In genomic region chr3:9932843-9933560, GRCh38 we compare ENCODE assay signal across 8 cellular contexts. TPM values are rescaled to one million over a fixed set of nuclear protein-coding genes. Genes with fewer than 3 reads are reported as not detected.
A peak's percentile ranks its signal among the peaks of the same experiment; 100 is the strongest.
DNase-seq lines count a peak whose midpoint lies in the region; ATAC-seq and FAIRE-seq lines count a peak whose summit lies in the region.

No MANE protein-coding gene starts in this region.

- H3K9ac ChIP-seq in endocrine pancreas (ENCODE audit: control insufficient read depth, insufficient read depth, low read length), result peak overlapping the region; percentile 2

- no peaks in the 10 kb centered on the region for H3K9me3 Mint-ChIP-seq in CD4-positive, CD25-positive, alpha-beta regulatory T cell

- H3K36me3 Mint-ChIP-seq in CD4-positive, CD25-positive, alpha-beta regulatory T cell, result peaks cover 9% of the 10 kb centered on the region

- peak; percentile 80 to 90 (median 83) for DNase-seq in CD4-positive, CD25-positive, alpha-beta regulatory T cell
- DNase-seq in GM19239 (ENCODE audit: insufficient read length, low spot score), result peak; percentile 83
- peak; percentile 41 for DNase-seq in NCI-H82 treated with DMSO at 0.1 percent for 48 hours (lab: John Stamatoyannopoulos, UW; ENCODE audit: unreplicated experiment)
- peak; percentile 94 for DNase-seq in activated CD8-positive, alpha-beta memory T cell treated with anti-CD3 and anti-CD28 coated beads for 24 hours
- peak; percentile 68 to 80 for DNase-seq in stimulated activated CD8-positive, alpha-beta memory T cell treated with anti-CD3 and anti-CD28 coated beads, Interleukin-2, amount 100 ng/mL, for 1 hour (ENCODE audit: low read depth in 2 of 2)

- peak overlapping the region; percentile 92 to 100 (median 98) for H3K4me3 Mint-ChIP-seq in CD4-positive, CD25-positive, alpha-beta regulatory T cell

- peaks cover 12 to 49% (median 31%) of the 10 kb centered on the region in 4 donors for H3K4me1 Mint-ChIP-seq in CD4-positive, CD25-positive, alpha-beta regulatory T cell

- H3K36me3 ChIP-seq in CD4-positive, CD25-positive, alpha-beta regulatory T cell (ENCODE audit: control insufficient read depth, insufficient read depth, low read length), result peaks cover 12% of the 10 kb centered on the region
- H3K36me3 ChIP-seq in endocrine pancreas (ENCODE audit: control insufficient read depth, insufficient read depth, low read length), result no peaks in the 10 kb centered on the region

- H3K4me1 ChIP-seq in CD4-positive, CD25-positive, alpha-beta regulatory T cell (ENCODE audit: control insufficient read depth, insufficient read depth, low read length, poor library complexity, severe bottlenecking), result peaks cover 36% of the 10 kb centered on the region
- H3K4me1 ChIP-seq in endocrine pancreas (ENCODE audit: control insufficient read depth, insufficient read depth, low read length) (peaks cover 17% of the 10 kb centered on the region), mononuclear cell (ENCODE audit: insufficient read depth, low read length) (peaks cover 33% of the 10 kb centered on the region)

- peak; percentile 74 for ATAC-seq in CD4-positive, CD25-positive, alpha-beta regulatory T cell (ENCODE audit: low read depth in 2 of 2)
- ATAC-seq in HG03432 (IDR thresholded peaks at IDR 0.05; ENCODE audit: unreplicated experiment), result peak; percentile 68

- no peak overlapping the region for H3K4me3 ChIP-seq in CD4-positive, CD25-positive, alpha-beta regulatory T cell (ENCODE audit: low read depth, low read length)
- no peak overlapping the region for H3K4me3 ChIP-seq in endocrine pancreas (ENCODE audit: control insufficient read depth, insufficient read depth, low read length)
- H3K4me3 ChIP-seq in mononuclear cell (ENCODE audit: low read length), result peak overlapping the region; percentile 79

- peak overlapping the region; percentile 98 for H3K27ac ChIP-seq in CD4-positive, CD25-positive, alpha-beta regulatory T cell (ENCODE audit: insufficient read depth, low read length, poor library complexity, severe bottlenecking)

- peak overlapping the region; percentile 98 to 100 (median 100) for H3K27ac Mint-ChIP-seq in CD4-positive, CD25-positive, alpha-beta regulatory T cell

- H3K9me3 ChIP-seq in CD4-positive, CD25-positive, alpha-beta regulatory T cell (ENCODE audit: control insufficient read depth in 2 of 2, low read length in 2 of 2), result no peaks in the 10 kb centered on the region
- no peaks in the 10 kb centered on the region for H3K9me3 ChIP-seq in endocrine pancreas (ENCODE audit: control insufficient read depth, low read length)
- H3K9me3 ChIP-seq in mononuclear cell (ENCODE audit: low read depth, low read length), result no peaks in the 10 kb centered on the region

- no peaks in the 10 kb centered on the region for H3K27me3 Mint-ChIP-seq in CD4-positive, CD25-positive, alpha-beta regulatory T cell

- no peaks in the 10 kb centered on the region for H3K27me3 ChIP-seq in CD4-positive, CD25-positive, alpha-beta regulatory T cell (ENCODE audit: control insufficient read depth, insufficient read depth, low read length)
- H3K27me3 ChIP-seq in endocrine pancreas (ENCODE audit: control insufficient read depth, insufficient read depth, low read length), result no peaks in the 10 kb centered on the region
- H3K27me3 ChIP-seq in mononuclear cell (ENCODE audit: insufficient read depth, low read length), result no peaks in the 10 kb centered on the region

- peak; percentile 23 for FAIRE-seq in GM19239 (lab: Jason Lieb, UNC)

RNA-seq across cellular contexts. Expression of gene CRELD1, which starts 0.6 kb away (rescaled TPM):
- total RNA-seq in CD4-positive, CD25-positive, alpha-beta regulatory T cell, result 24.6 TPM
- 10 to 100 TPM; 20.5 to 26.5 (median 23.9) TPM for polyA plus RNA-seq in CD4-positive, CD25-positive, alpha-beta regulatory T cell
- total RNA-seq in mononuclear cell, result 7.2 TPM

RNA-seq across cellular contexts. Expression of gene IL17RC, which starts 16.1 kb away (rescaled TPM):
- 1.1 TPM for total RNA-seq in CD4-positive, CD25-positive, alpha-beta regulatory T cell
- 1 to 10 TPM; 5.6 to 9.5 (median 7.5) TPM for polyA plus RNA-seq in CD4-positive, CD25-positive, alpha-beta regulatory T cell
- total RNA-seq in mononuclear cell, result 2.7 TPM

RNA-seq across cellular contexts. Expression of gene PRRT3, which starts 19.2 kb away (rescaled TPM):
- total RNA-seq in CD4-positive, CD25-positive, alpha-beta regulatory T cell, result 4.7 TPM
- 1 to 10 TPM; 3.0 to 4.3 (median 4.2) TPM for polyA plus RNA-seq in CD4-positive, CD25-positive, alpha-beta regulatory T cell
- total RNA-seq in mononuclear cell, result 3.9 TPM

RNA-seq across cellular contexts. Expression of gene IL17RE, which starts 30.4 kb away (rescaled TPM):
- total RNA-seq in CD4-positive, CD25-positive, alpha-beta regulatory T cell, result 4.3 TPM
- polyA plus RNA-seq in CD4-positive, CD25-positive, alpha-beta regulatory T cell, result under 1 TPM in 3 of 4 donors, not detected in 1; 0.31 to 0.33 (median 0.32) TPM
- total RNA-seq in mononuclear cell, result 0.10 TPM

RNA-seq across cellular contexts. Expression of gene JAGN1, which starts 42.6 kb away (rescaled TPM):
- total RNA-seq in CD4-positive, CD25-positive, alpha-beta regulatory T cell, result 17.7 TPM
- polyA plus RNA-seq in CD4-positive, CD25-positive, alpha-beta regulatory T cell, result 10 to 100 TPM; 52.6 to 70.8 (median 58.3) TPM
- total RNA-seq in mononuclear cell, result 15.0 TPM

Comparison
In these comparisons a context has a peak if more than half of its experiments do, and no peak if none do; other contexts are left out.
1. DNase-seq: peak in every context shown above with its lines; median percentile 94 in activated CD8-positive, alpha-beta memory T cell treated with anti-CD3 and anti-CD28 coated beads for 24 hours; 83 in CD4-positive, CD25-positive, alpha-beta regulatory T cell; 83 in GM19239; 74 in stimulated activated CD8-positive, alpha-beta memory T cell treated with anti-CD3 and anti-CD28 coated beads, Interleukin-2, amount 100 ng/mL, for 1 hour; 41 in NCI-H82 treated with DMSO at 0.1 percent for 48 hours.